8 cellular contexts compared by ENCODE assay signal in genomic region chr1:205588691-205589445, GRCh38. TPM values are rescaled to one million over a fixed set of nuclear protein-coding genes. Genes with fewer than 3 reads are reported as not detected.
A peak's percentile ranks its signal among the peaks of the same experiment; 100 is the strongest.
DNase-seq lines count a peak whose midpoint lies in the region; TF ChIP-seq lines count a peak whose summit lies in the region.

No MANE protein-coding gene starts in this region.

- H3K27me3 ChIP-seq in CD8-positive, alpha-beta memory T cell (ENCODE audit: insufficient read depth, low read length, poor library complexity, severe bottlenecking): no peaks in the 10 kb centered on the region

- H3K4me1 Mint-ChIP-seq in type B pancreatic cell (ENCODE audit: unreplicated experiment): peaks cover 10% of the 10 kb centered on the region
- H3K4me1 Mint-ChIP-seq in CD8-positive, alpha-beta memory T cell: peaks cover 14 to 26% (median 18%) of the 10 kb centered on the region in 3 donors

- peak; percentile 51 for TF ChIP-seq CTCF in AG10803 (conservative IDR thresholded peaks at IDR 0.05; ENCODE audit: low read length)
- peak; percentile 75 for TF ChIP-seq CTCF in fibroblast of the aortic adventitia (IDR thresholded peaks at IDR 0.05; ENCODE audit: insufficient read depth, low read length)
- peak; percentile 51 for TF ChIP-seq CTCF in type B pancreatic cell (conservative IDR thresholded peaks at IDR 0.05)

- H3K27me3 Mint-ChIP-seq in type B pancreatic cell: peaks cover 15% of the 10 kb centered on the region
- no peaks in the 10 kb centered on the region for H3K27me3 Mint-ChIP-seq in CD8-positive, alpha-beta memory T cell

- H3K9me3 ChIP-seq in CD8-positive, alpha-beta memory T cell (ENCODE audit: low read length): no peaks in the 10 kb centered on the region

- H3K27ac ChIP-seq in CD8-positive, alpha-beta memory T cell (ENCODE audit: low read depth, low read length): no peak overlapping the region

- H3K4me3 ChIP-seq in AG10803 (ENCODE audit: low read length) (no peak overlapping the region), fibroblast of the aortic adventitia (ENCODE audit: low read depth, low read length) (no peak overlapping the region)
- H3K4me3 ChIP-seq in CD8-positive, alpha-beta memory T cell (ENCODE audit: low read length): no peak overlapping the region

- CTCF ChIA-PET in CD8-positive, alpha-beta memory T cell (lab: Charles Lee): interaction anchor here (1.4 to 9.7 kb wide), 3 partner anchors 44 to 69 kb away, joined by 5 to 349 read pairs (median 9); partner anchors contain the start of gene ELK4

- peaks cover 31% of the 10 kb centered on the region for H3K4me1 ChIP-seq in CD8-positive, alpha-beta memory T cell (ENCODE audit: insufficient read depth, low read length)

- H3K27ac Mint-ChIP-seq in type B pancreatic cell: no peak overlapping the region
- H3K27ac Mint-ChIP-seq in CD8-positive, alpha-beta memory T cell: peak overlapping the region in 3 of 8 donors; percentile 17 to 58 (median 41)

- POLR2A ChIA-PET in CD8-positive, alpha-beta memory T cell (lab: Charles Lee): interaction anchor here (0.6 kb wide), 1 partner anchor 42 kb away, joined by 3 read pairs; no protein-coding TSS in a partner anchor

- no peaks in the 10 kb centered on the region for H3K36me3 Mint-ChIP-seq in type B pancreatic cell
- H3K36me3 Mint-ChIP-seq in CD8-positive, alpha-beta memory T cell: peaks cover 0 to 2% (median 0%) of the 10 kb centered on the region in 3 donors

- DNase-seq in AG10803 (ENCODE audit: low read depth) (peak; percentile 52), GM04504 (ENCODE audit: low read depth) (peak; percentile 8), RPMI7951 (ENCODE audit: low read depth) (peak; percentile 14), fibroblast of the aortic adventitia (ENCODE audit: low read depth) (peak; percentile 69), type B pancreatic cell (ENCODE audit: extremely low spot score, unreplicated experiment) (peak; percentile 69), NCI-H2196 treated with DMSO at 0.1 percent for 48 hours (lab: John Stamatoyannopoulos, UW; ENCODE audit: unreplicated experiment) (no peak), posterior vena cava (ENCODE audit: low spot score) (no peak)
- no peak for DNase-seq in CD8-positive, alpha-beta memory T cell

- intact Hi-C loops in posterior vena cava (cut with DNase I): no loop called here

- H3K36me3 ChIP-seq in CD8-positive, alpha-beta memory T cell (ENCODE audit: insufficient read depth, low read length): no peaks in the 10 kb centered on the region

- H3K4me3 Mint-ChIP-seq in type B pancreatic cell: no peak overlapping the region
- H3K4me3 Mint-ChIP-seq in CD8-positive, alpha-beta memory T cell: no peak overlapping the region

- H3K9me3 Mint-ChIP-seq in type B pancreatic cell: no peaks in the 10 kb centered on the region
- H3K9me3 Mint-ChIP-seq in CD8-positive, alpha-beta memory T cell: no peaks in the 10 kb centered on the region

RNA-seq across cellular contexts. Expression of gene ELK4, which starts 42.9 kb away (rescaled TPM):
- total RNA-seq in RPMI7951 (2014; rRNA removed; shearing (Covaris generic)): 14.3 and 16.1 TPM in 2 replicates
- total RNA-seq in fibroblast of the aortic adventitia (ENCODE audit: low replicate concordance) (18.4 and 40.9 TPM in 2 replicates), type B pancreatic cell (ENCODE audit: low replicate concordance) (20.9 and 27.6 TPM in 2 replicates), posterior vena cava (10 to 100 TPM; 49.8 to 54.6 TPM)
- total RNA-seq in CD8-positive, alpha-beta memory T cell: 10 to 100 TPM; 83.3 to 88.7 TPM
- 6.1 TPM for polyA plus RNA-seq in CD8-positive, alpha-beta memory T cell

Comparison
In these comparisons a context has a peak if more than half of its experiments do, and no peak if none do; other contexts are left out.
1. DNase-seq: peak in AG10803 (single experiment), GM04504 (single experiment), RPMI7951 (single experiment), fibroblast of the aortic adventitia (single experiment) and type B pancreatic cell (single experiment); none in NCI-H2196 treated with DMSO at 0.1 percent for 48 hours (single experiment), posterior vena cava (single experiment) and CD8-positive, alpha-beta memory T cell (0 of 5).
2. Peak in every context shown above with its lines, with median percentiles within 50 percentile points of each other: CTCF ChIP-seq.